8 cellular contexts compared by ENCODE assay signal in the genomic region with DNA sequence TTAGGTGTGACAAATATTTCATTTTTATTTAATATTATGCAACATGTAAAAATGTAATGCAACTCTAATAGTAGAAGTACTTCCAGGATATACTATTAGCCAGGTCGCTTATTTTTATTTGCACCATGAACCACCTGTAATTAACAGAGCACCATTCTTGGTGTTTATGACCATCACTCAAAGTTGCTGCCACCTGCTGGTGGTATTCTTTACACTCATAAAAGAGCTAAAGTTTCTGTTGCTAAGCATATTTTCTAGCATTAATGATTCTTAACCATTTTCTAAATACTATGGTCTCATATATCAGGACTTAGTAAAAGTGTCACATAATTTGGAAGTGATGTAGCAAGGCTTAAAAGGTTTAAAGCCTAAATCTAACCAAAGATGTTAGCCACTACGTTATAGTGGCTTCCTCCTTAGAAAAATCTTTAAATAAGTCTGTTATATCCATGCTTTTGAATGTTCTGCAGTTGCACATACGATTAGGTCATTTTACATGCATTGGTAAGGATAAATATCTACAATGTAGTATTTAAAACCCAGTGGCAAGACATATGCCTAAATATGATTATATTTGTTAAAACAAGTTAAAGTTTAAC.
DNase-seq lines count a peak whose midpoint lies in the region; ATAC-seq and TF ChIP-seq lines count a peak whose summit lies in the region.

No MANE protein-coding gene starts in this region.

- no peak overlapping the region for H3K27ac Mint-ChIP-seq in activated T-cell treated with anti-CD3 and anti-CD28 coated beads, Interleukin-2, amount 50 U/mL, for 72 hours
- H3K27ac Mint-ChIP-seq in chondrocyte (ENCODE audit: unreplicated experiment) = no peak overlapping the region

- no peaks in the 10 kb centered on the region for H3K36me3 Mint-ChIP-seq in activated T-cell treated with anti-CD3 and anti-CD28 coated beads, Interleukin-2, amount 50 U/mL, for 72 hours (ENCODE audit: insufficient read depth in 2 of 2)
- H3K36me3 Mint-ChIP-seq in chondrocyte (ENCODE audit: low read depth) = no peaks in the 10 kb centered on the region

- peak; percentile 0 to 18 for DNase-seq in activated T-cell treated with anti-CD3 and anti-CD28 coated beads, Interleukin-2, amount 50 U/mL, for 72 hours
- no peak for DNase-seq in activated T-cell treated with anti-CD3 and anti-CD28 coated beads for 4 hours
- peak; percentile 41 for DNase-seq in NCI-H510A (lab: John Stamatoyannopoulos, UW)
- DNase-seq in chondrocyte (ENCODE audit: low spot score) = no peak
- DNase-seq in mucosa of descending colon = peak in 1 of 3 donors; percentile 89
- DNase-seq in ureter (ENCODE audit: low spot score) = no peak

- peaks cover 0 to 2% of the 10 kb centered on the region in 2 donors for H3K9me3 Mint-ChIP-seq in activated T-cell treated with anti-CD3 and anti-CD28 coated beads, Interleukin-2, amount 50 U/mL, for 72 hours
- H3K9me3 Mint-ChIP-seq in chondrocyte (ENCODE audit: low read depth) = no peaks in the 10 kb centered on the region

- TF ChIP-seq CTCF in chondrocyte (IDR thresholded peaks at IDR 0.05) = peak; percentile 87
- TF ChIP-seq CTCF in mucosa of descending colon (IDR thresholded peaks at IDR 0.05) = peak; percentile 26

- H3K4me3 Mint-ChIP-seq in activated T-cell treated with anti-CD3 and anti-CD28 coated beads, Interleukin-2, amount 50 U/mL, for 72 hours = no peak overlapping the region
- H3K4me3 Mint-ChIP-seq in chondrocyte (ENCODE audit: unreplicated experiment) = no peak overlapping the region

- no peak overlapping the region for H3K4me3 ChIP-seq in mucosa of descending colon

- no peaks in the 10 kb centered on the region for H3K9me3 ChIP-seq in mucosa of descending colon

- intact Hi-C loops in mucosa of descending colon (cut with DNase I, micrococcal nuclease) = no loop called here

- H3K4me1 Mint-ChIP-seq in activated T-cell treated with anti-CD3 and anti-CD28 coated beads, Interleukin-2, amount 50 U/mL, for 72 hours (ENCODE audit: low read depth) = no peaks in the 10 kb centered on the region
- H3K4me1 Mint-ChIP-seq in chondrocyte (ENCODE audit: low read depth) = no peaks in the 10 kb centered on the region

- no peak for ATAC-seq in activated T-cell treated with anti-CD3 and anti-CD28 coated beads, Interleukin-2, amount 50 U/mL, for 72 hours (replicated peaks in 1 of 2)
- ATAC-seq in HG02870 (IDR thresholded peaks at IDR 0.05; ENCODE audit: unreplicated experiment) (peak; percentile 76), mucosa of descending colon (peak; percentile 45), GM19023 (IDR thresholded peaks at IDR 0.05; ENCODE audit: unreplicated experiment) (no peak)

- no peaks in the 10 kb centered on the region for H3K27me3 Mint-ChIP-seq in activated T-cell treated with anti-CD3 and anti-CD28 coated beads, Interleukin-2, amount 50 U/mL, for 72 hours (ENCODE audit: low read depth)
- H3K27me3 Mint-ChIP-seq in chondrocyte (ENCODE audit: low read depth) = no peaks in the 10 kb centered on the region

- no peaks in the 10 kb centered on the region for H3K4me1 ChIP-seq in mucosa of descending colon (ENCODE audit: low read depth)

- no peaks in the 10 kb centered on the region for H3K36me3 ChIP-seq in mucosa of descending colon (ENCODE audit: low read depth)

Comparison
In these comparisons a context has a peak if more than half of its experiments do, and no peak if none do; other contexts are left out.
1. DNase-seq: peak in activated T-cell treated with anti-CD3 and anti-CD28 coated beads, Interleukin-2, amount 50 U/mL, for 72 hours (2 of 2) and NCI-H510A (single experiment); none in activated T-cell treated with anti-CD3 and anti-CD28 coated beads for 4 hours (single experiment), chondrocyte (single experiment) and ureter (single experiment).
2. ATAC-seq: peak in HG02870 (single experiment) and mucosa of descending colon (single experiment); none in activated T-cell treated with anti-CD3 and anti-CD28 coated beads, Interleukin-2, amount 50 U/mL, for 72 hours (0 of 2) and GM19023 (single experiment).